Comparison of ENCODE assay signal across 1 cellular context in the genomic region with DNA sequence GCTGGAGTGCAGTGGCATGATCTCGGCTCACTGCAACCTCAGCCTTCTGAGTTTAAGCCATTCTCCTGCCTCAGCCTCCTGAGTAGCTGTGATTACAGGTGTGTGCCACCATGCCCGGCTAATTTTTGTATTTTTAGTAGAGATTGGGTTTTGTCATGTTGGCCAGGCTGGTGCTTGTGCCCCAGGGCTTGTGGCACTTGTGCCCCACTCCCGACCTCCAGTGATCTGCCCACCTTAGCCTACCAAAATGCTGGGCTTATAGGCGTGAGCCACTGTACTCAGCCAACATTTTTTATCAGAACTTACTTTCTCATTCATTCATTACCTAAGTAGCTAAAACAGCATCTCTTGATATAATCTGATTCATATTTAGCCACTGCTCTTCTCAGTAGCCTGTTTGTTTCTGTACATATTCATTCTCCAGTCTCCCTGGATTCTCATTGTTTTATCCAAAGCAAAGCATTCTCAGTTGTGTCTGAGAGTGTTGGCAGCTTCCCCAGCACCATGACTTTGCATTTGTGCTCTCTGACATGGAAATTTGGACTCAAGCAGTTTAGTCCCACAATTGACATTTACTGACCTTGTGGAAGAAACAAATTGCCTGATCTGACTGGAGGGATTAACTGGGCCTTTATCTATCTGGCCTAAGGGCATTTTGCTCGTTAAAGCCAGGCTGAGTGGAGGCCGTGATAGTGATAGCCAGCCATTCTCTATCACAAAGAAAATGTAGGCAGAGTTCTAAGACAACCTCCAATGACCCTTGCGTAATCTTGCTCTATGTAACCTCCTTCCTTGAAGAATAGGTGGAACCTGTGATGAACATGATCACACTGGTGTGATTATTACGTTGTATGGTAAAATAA.
A peak's percentile ranks its signal among the peaks of the same experiment; 100 is the strongest.
TF ChIP-seq lines count a peak whose summit lies in the region.

No MANE protein-coding gene starts in this region.

TF ChIP-seq in K562, 482 proteins besides CTCF, POLR2A, EP300 and RAD21 (continued from another document and continues in another):
- TF ChIP-seq, protein P1, sequence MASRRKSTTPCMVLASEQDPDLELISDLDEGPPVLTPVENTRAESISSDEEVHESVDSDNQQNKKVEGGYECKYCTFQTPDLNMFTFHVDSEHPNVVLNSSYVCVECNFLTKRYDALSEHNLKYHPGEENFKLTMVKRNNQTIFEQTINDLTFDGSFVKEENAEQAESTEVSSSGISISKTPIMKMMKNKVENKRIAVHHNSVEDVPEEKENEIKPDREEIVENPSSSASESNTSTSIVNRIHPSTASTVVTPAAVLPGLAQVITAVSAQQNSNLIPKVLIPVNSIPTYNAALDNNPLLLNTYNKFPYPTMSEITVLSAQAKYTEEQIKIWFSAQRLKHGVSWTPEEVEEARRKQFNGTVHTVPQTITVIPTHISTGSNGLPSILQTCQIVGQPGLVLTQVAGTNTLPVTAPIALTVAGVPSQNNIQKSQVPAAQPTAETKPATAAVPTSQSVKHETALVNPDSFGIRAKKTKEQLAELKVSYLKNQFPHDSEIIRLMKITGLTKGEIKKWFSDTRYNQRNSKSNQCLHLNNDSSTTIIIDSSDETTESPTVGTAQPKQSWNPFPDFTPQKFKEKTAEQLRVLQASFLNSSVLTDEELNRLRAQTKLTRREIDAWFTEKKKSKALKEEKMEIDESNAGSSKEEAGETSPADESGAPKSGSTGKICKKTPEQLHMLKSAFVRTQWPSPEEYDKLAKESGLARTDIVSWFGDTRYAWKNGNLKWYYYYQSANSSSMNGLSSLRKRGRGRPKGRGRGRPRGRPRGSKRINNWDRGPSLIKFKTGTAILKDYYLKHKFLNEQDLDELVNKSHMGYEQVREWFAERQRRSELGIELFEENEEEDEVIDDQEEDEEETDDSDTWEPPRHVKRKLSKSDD (conservative IDR thresholded peaks at IDR 0.05; ENCODE audit: low read length) = no peak
- TF ChIP-seq ZKSCAN3 (CRISPR knock-in tag; IDR thresholded peaks at IDR 0.05) (no peak), ZNF77 (CRISPR knock-in tag; IDR thresholded peaks at IDR 0.05) (no peak), MTA2 (IDR thresholded peaks at IDR 0.05; ENCODE audit: low read depth) (peak; percentile 45), NCOA2 (IDR thresholded peaks at IDR 0.05; ENCODE audit: partially characterized antibody in 2 of 2) (peak in 1 of 2 experiments; percentile 47), RCOR1 (IDR thresholded peaks at IDR 0.05; ENCODE audit: borderline replicate concordance in 1 of 2, low read depth in 2 of 2, low read length in 2 of 2) (peak; percentile 93 to 99), MNT (conservative IDR thresholded peaks at IDR 0.05) (peak in 1 of 2 experiments; percentile 69; a peak in 2 of 4 replicates), ZNF121 (CRISPR knock-in tag; conservative IDR thresholded peaks at IDR 0.05) (no peak), PTTG1 (tag; IDR thresholded peaks at IDR 0.05; ENCODE audit: low read depth) (no peak), KHSRP (IDR thresholded peaks at IDR 0.05) (no peak), KAT8 (IDR thresholded peaks at IDR 0.05; ENCODE audit: low read depth) (no peak), BHLHE40 (IDR thresholded peaks at IDR 0.05; ENCODE audit: low read length) (no peak), NR2C2 (CRISPR knock-in tag; IDR thresholded peaks at IDR 0.05) (no peak), NR2C2 (tag; IDR thresholded peaks at IDR 0.05) (peak; percentile 56; the same call in 1 of the 2 replicates), HDAC8 (tag; IDR thresholded peaks at IDR 0.05) (no peak), ZSCAN29 (IDR thresholded peaks at IDR 0.05) (no peak), NEUROD1 (IDR thresholded peaks at IDR 0.05; ENCODE audit: borderline replicate concordance, low read depth, low read length, partially characterized antibody) (peak; percentile 11), HCFC1 (IDR thresholded peaks at IDR 0.05; ENCODE audit: low read depth, low read length) (no peak), FOXM1 (IDR thresholded peaks at IDR 0.05; ENCODE audit: low read depth) (peak; percentile 55; the same call in 1 of the 2 replicates), FOXM1 (CRISPR knock-in tag; IDR thresholded peaks at IDR 0.05; ENCODE audit: low read depth) (no peak), SPI1 (IDR thresholded peaks at IDR 0.05; ENCODE audit: borderline replicate concordance, low read depth, low read length) (no peak), SOX6 (IDR thresholded peaks at IDR 0.05) (peak; percentile 94), FOXJ2 (tag; IDR thresholded peaks at IDR 0.05) (peak; percentile 88), PRPF4 (IDR thresholded peaks at IDR 0.05; ENCODE audit: insufficient read depth, low read depth, low read length, poor library complexity, severe bottlenecking) (no peak), NFE2L1 (tag; IDR thresholded peaks at IDR 0.05; ENCODE audit: borderline replicate concordance, low read depth) (peak; percentile 79), PHB (CRISPR knock-in tag; IDR thresholded peaks at IDR 0.05) (no peak), CBFA2T2 (conservative IDR thresholded peaks at IDR 0.05) (peak; percentile 85), ATF1 (CRISPR knock-in tag; IDR thresholded peaks at IDR 0.05) (no peak), ATF1 (tag; IDR thresholded peaks at IDR 0.05) (peak; percentile 49; the same call in 1 of the 2 replicates), JUNB (CRISPR knock-in tag; conservative IDR thresholded peaks at IDR 0.05) (no peak), TEAD4 (IDR thresholded peaks at IDR 0.05; ENCODE audit: low read length) (peak; percentile 86), TEAD4 (CRISPR knock-in tag; IDR thresholded peaks at IDR 0.05; ENCODE audit: borderline replicate concordance) (no peak), STAT5A (IDR thresholded peaks at IDR 0.05; ENCODE audit: borderline replicate concordance, low read length) (peak; percentile 49; the same call in 1 of the 2 replicates), CGGBP1 (CRISPR knock-in tag; IDR thresholded peaks at IDR 0.05) (no peak), ZNF717 (CRISPR knock-in tag; IDR thresholded peaks at IDR 0.05) (no peak), ZEB2 (IDR thresholded peaks at IDR 0.05) (0 out of 2 replicates have a peak, but pooled peaks have one; percentile 20), FOSL1 (tag; conservative IDR thresholded peaks at IDR 0.05) (peak; percentile 71), BACH1 (tag; IDR thresholded peaks at IDR 0.05) (peak; percentile 71; the same call in 1 of the 2 replicates), ID3 (CRISPR knock-in tag; IDR thresholded peaks at IDR 0.05) (no peak), ID3 (tag; IDR thresholded peaks at IDR 0.05) (no peak), CBFA2T3 (IDR thresholded peaks at IDR 0.05) (peak; percentile 92), TAF15 (IDR thresholded peaks at IDR 0.05; ENCODE audit: low read depth, low read length) (no peak), E4F1 (CRISPR knock-in tag; IDR thresholded peaks at IDR 0.05; ENCODE audit: borderline replicate concordance) (no peak), JUND (IDR thresholded peaks at IDR 0.05; ENCODE audit: borderline replicate concordance, low read depth, low read length) (peak; percentile 37; the same call in 1 of the 2 replicates), JUND (tag; IDR thresholded peaks at IDR 0.05; ENCODE audit: borderline replicate concordance, low read depth, low read length) (peak; percentile 46; the same call in 1 of the 3 replicates), MIER1 (IDR thresholded peaks at IDR 0.05; ENCODE audit: low read depth) (no peak), ZNF586 (CRISPR knock-in tag; conservative IDR thresholded peaks at IDR 0.05) (no peak), SP2 (IDR thresholded peaks at IDR 0.05; ENCODE audit: extremely low read depth, low read depth, low read length, poor library complexity, severe bottlenecking) (no peak), NELFE (IDR thresholded peaks at IDR 0.05; ENCODE audit: insufficient read depth, insufficient read length) (no peak), GTF2E2 (tag; IDR thresholded peaks at IDR 0.05) (no peak), ZNF384 (IDR thresholded peaks at IDR 0.05; ENCODE audit: low read depth, low read length) (no peak), LCOR (CRISPR knock-in tag; IDR thresholded peaks at IDR 0.05) (no peak), ZNF274 (IDR thresholded peaks at IDR 0.05; ENCODE audit: borderline replicate concordance, low read depth, low read length) (no peak), MTA1 (IDR thresholded peaks at IDR 0.05; ENCODE audit: borderline replicate concordance) (peak; percentile 66; the same call in 1 of the 2 replicates), CEBPB (tag; IDR thresholded peaks at IDR 0.05) (peak; percentile 94), TAL1 (IDR thresholded peaks at IDR 0.05) (peak; percentile 84)
- TF ChIP-seq, protein P2, sequence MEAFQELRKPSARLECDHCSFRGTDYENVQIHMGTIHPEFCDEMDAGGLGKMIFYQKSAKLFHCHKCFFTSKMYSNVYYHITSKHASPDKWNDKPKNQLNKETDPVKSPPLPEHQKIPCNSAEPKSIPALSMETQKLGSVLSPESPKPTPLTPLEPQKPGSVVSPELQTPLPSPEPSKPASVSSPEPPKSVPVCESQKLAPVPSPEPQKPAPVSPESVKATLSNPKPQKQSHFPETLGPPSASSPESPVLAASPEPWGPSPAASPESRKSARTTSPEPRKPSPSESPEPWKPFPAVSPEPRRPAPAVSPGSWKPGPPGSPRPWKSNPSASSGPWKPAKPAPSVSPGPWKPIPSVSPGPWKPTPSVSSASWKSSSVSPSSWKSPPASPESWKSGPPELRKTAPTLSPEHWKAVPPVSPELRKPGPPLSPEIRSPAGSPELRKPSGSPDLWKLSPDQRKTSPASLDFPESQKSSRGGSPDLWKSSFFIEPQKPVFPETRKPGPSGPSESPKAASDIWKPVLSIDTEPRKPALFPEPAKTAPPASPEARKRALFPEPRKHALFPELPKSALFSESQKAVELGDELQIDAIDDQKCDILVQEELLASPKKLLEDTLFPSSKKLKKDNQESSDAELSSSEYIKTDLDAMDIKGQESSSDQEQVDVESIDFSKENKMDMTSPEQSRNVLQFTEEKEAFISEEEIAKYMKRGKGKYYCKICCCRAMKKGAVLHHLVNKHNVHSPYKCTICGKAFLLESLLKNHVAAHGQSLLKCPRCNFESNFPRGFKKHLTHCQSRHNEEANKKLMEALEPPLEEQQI (IDR thresholded peaks at IDR 0.05) = 0 out of 2 replicates have a peak, but pooled peaks have one; percentile 46
- TF ChIP-seq, protein P3, sequence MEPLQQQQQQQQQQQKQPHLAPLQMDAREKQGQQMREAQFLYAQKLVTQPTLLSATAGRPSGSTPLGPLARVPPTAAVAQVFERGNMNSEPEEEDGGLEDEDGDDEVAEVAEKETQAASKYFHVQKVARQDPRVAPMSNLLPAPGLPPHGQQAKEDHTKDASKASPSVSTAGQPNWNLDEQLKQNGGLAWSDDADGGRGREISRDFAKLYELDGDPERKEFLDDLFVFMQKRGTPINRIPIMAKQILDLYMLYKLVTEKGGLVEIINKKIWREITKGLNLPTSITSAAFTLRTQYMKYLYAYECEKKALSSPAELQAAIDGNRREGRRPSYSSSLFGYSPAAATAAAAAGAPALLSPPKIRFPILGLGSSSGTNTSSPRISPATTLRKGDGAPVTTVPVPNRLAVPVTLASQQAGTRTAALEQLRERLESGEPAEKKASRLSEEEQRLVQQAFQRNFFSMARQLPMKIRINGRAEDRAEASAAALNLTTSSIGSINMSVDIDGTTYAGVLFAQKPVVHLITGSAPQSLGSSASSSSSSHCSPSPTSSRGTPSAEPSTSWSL (CRISPR knock-in tag; IDR thresholded peaks at IDR 0.05; ENCODE audit: borderline replicate concordance) = no peak
- TF ChIP-seq, protein P4, sequence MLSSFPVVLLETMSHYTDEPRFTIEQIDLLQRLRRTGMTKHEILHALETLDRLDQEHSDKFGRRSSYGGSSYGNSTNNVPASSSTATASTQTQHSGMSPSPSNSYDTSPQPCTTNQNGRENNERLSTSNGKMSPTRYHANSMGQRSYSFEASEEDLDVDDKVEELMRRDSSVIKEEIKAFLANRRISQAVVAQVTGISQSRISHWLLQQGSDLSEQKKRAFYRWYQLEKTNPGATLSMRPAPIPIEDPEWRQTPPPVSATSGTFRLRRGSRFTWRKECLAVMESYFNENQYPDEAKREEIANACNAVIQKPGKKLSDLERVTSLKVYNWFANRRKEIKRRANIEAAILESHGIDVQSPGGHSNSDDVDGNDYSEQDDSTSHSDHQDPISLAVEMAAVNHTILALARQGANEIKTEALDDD (IDR thresholded peaks at IDR 0.05) = peak; percentile 77
- TF ChIP-seq, protein P5, sequence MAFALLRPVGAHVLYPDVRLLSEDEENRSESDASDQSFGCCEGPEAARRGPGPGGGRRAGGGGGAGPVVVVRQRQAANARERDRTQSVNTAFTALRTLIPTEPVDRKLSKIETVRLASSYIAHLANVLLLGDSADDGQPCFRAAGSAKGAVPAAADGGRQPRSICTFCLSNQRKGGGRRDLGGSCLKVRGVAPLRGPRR (CRISPR knock-in tag; IDR thresholded peaks at IDR 0.05) = no peak
